In the genomic region with DNA sequence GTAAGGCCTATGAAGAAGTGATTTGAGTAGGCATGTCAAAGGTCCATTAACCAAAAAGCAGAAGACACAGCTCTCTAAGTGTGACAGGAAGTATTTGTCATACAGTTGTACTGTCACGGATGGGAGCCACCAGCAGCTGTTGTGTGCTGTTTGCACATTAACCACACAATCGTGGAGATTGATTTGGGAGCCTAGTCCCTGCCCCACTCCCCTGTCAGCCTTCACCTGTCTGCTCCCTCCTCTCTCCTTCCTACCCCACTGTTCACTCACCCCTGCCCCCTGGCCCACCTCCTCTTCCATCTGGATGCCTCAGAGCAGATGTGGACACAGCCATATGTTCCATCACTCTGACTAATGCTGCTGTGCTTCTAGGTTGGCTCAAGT, we compare ENCODE assay signal across 8 cellular contexts.
A peak's percentile ranks its signal among the peaks of the same experiment; 100 is the strongest.
DNase-seq lines count a peak whose midpoint lies in the region; ATAC-seq and TF ChIP-seq lines count a peak whose summit lies in the region.

No MANE protein-coding gene starts in this region.

- H3K36me3 ChIP-seq in CD8-positive, alpha-beta T cell (ENCODE audit: insufficient read depth, low read length), result no peaks in the 10 kb centered on the region
- H3K36me3 ChIP-seq in OCI-LY1 (ENCODE audit: insufficient read depth, low read length), result no peaks in the 10 kb centered on the region

- H3K9ac ChIP-seq in OCI-LY1 (ENCODE audit: low read length), result peak overlapping the region; percentile 84

- DNase-seq in CD8-positive, alpha-beta T cell, result no peak
- DNase-seq in GM19238 (ENCODE audit: insufficient read length, low spot score) (peak; percentile 33), SW 1271 (lab: John Stamatoyannopoulos, UW) (no peak), DMS114 treated with DMSO at 0.1 percent for 48 hours (lab: John Stamatoyannopoulos, UW; ENCODE audit: unreplicated experiment) (no peak)
- DNase-seq in stimulated activated CD4-positive, alpha-beta T cell treated with anti-CD3 and anti-CD28 coated beads, Interleukin-15, amount 100 ng/mL, for 24 hours, result no peak
- no peak for DNase-seq in activated T-helper 1 cell treated with anti-CD3 and anti-CD28 coated beads, Interleukin-12 subunit alpha, Interleukin-12 subunit beta, Interleukin-2, Interleukin-4 antibody, amounts not matched to agents 30 ng/mL and 10 ng/mL and 1 ng/mL, durations not matched to agents 14 hours and 24 hours and 36 hours (ENCODE audit: low spot score)

- no peaks in the 10 kb centered on the region for H3K4me1 ChIP-seq in CD8-positive, alpha-beta T cell (ENCODE audit: insufficient read depth, low read length)
- H3K4me1 ChIP-seq in OCI-LY1 (ENCODE audit: insufficient read depth, low read length, severe bottlenecking), result peaks cover 98% of the 10 kb centered on the region

- peaks cover 10% of the 10 kb centered on the region; the same call in 1 of the 2 replicates for H3F3A ChIP-seq in OCI-LY1 (ENCODE audit: insufficient read depth, low read length)

- POLR2A ChIA-PET in CD8-positive, alpha-beta T cell (lab: Charles Lee), result no interaction called here

- H3K9me3 Mint-ChIP-seq in CD8-positive, alpha-beta T cell, result no peaks in the 10 kb centered on the region
- no peaks in the 10 kb centered on the region for H3K9me3 Mint-ChIP-seq in activated T-helper 1 cell treated with anti-CD3 and anti-CD28 coated beads, Interleukin-12 subunit alpha, Interleukin-12 subunit beta, Interleukin-2, Interleukin-4 antibody, amounts not matched to agents 30 ng/mL and 10 ng/mL and 1 ng/mL, durations not matched to agents 14 hours and 24 hours and 36 hours

- H3K27me3 ChIP-seq in CD8-positive, alpha-beta T cell (ENCODE audit: insufficient read depth, low read length), result no peaks in the 10 kb centered on the region
- H3K27me3 ChIP-seq in OCI-LY1 (ENCODE audit: insufficient read depth, low read length), result no peaks in the 10 kb centered on the region

- H3K27ac ChIP-seq in CD8-positive, alpha-beta T cell (ENCODE audit: low read depth, low read length), result no peak overlapping the region
- H3K27ac ChIP-seq in OCI-LY1 (ENCODE audit: low read depth, low read length, poor library complexity, severe bottlenecking), result peak overlapping the region; percentile 99

- peaks cover 14% of the 10 kb centered on the region for H3K4me1 Mint-ChIP-seq in CD8-positive, alpha-beta T cell (ENCODE audit: low read depth)
- H3K4me1 Mint-ChIP-seq in activated T-helper 1 cell treated with anti-CD3 and anti-CD28 coated beads, Interleukin-12 subunit alpha, Interleukin-12 subunit beta, Interleukin-2, Interleukin-4 antibody, amounts not matched to agents 30 ng/mL and 10 ng/mL and 1 ng/mL, durations not matched to agents 14 hours and 24 hours and 36 hours (ENCODE audit: low read depth), result no peaks in the 10 kb centered on the region

- H3K9me3 ChIP-seq in CD8-positive, alpha-beta T cell (ENCODE audit: low read length), result no peaks in the 10 kb centered on the region
- no peaks in the 10 kb centered on the region for H3K9me3 ChIP-seq in OCI-LY1 (ENCODE audit: low read length)

- no peak overlapping the region for H2AFZ ChIP-seq in OCI-LY1 (ENCODE audit: low read length)

- no peaks in the 10 kb centered on the region for H3K27me3 Mint-ChIP-seq in CD8-positive, alpha-beta T cell (ENCODE audit: low read depth)
- H3K27me3 Mint-ChIP-seq in activated T-helper 1 cell treated with anti-CD3 and anti-CD28 coated beads, Interleukin-12 subunit alpha, Interleukin-12 subunit beta, Interleukin-2, Interleukin-4 antibody, amounts not matched to agents 30 ng/mL and 10 ng/mL and 1 ng/mL, durations not matched to agents 14 hours and 24 hours and 36 hours (ENCODE audit: insufficient read depth), result peaks cover 23% of the 10 kb centered on the region

- H4K20me1 ChIP-seq in OCI-LY1 (ENCODE audit: insufficient read depth, low read length), result no peaks in the 10 kb centered on the region

- CTCF ChIA-PET in CD8-positive, alpha-beta T cell (lab: Charles Lee), result no interaction called here

- no peaks in the 10 kb centered on the region for H3K79me2 ChIP-seq in OCI-LY1 (ENCODE audit: insufficient read depth, low read length)

- H3K9me2 ChIP-seq in OCI-LY1 (ENCODE audit: low read depth, low read length), result no peaks in the 10 kb centered on the region

- intact Hi-C loops in CD8-positive, alpha-beta T cell (cut with DNase I, micrococcal nuclease), result no loop called here
- intact Hi-C loops in activated T-helper 1 cell treated with anti-CD3 and anti-CD28 coated beads, Interleukin-12 subunit alpha, Interleukin-12 subunit beta, Interleukin-2, Interleukin-4 antibody, amounts not matched to agents 30 ng/mL and 10 ng/mL and 1 ng/mL, durations not matched to agents 14 hours and 24 hours and 36 hours (cut with micrococcal nuclease), result no loop called here

- H3K36me3 Mint-ChIP-seq in CD8-positive, alpha-beta T cell, result no peaks in the 10 kb centered on the region
- no peaks in the 10 kb centered on the region for H3K36me3 Mint-ChIP-seq in activated T-helper 1 cell treated with anti-CD3 and anti-CD28 coated beads, Interleukin-12 subunit alpha, Interleukin-12 subunit beta, Interleukin-2, Interleukin-4 antibody, amounts not matched to agents 30 ng/mL and 10 ng/mL and 1 ng/mL, durations not matched to agents 14 hours and 24 hours and 36 hours (ENCODE audit: low read depth)

- peak overlapping the region; percentile 84 for H3K4me2 ChIP-seq in OCI-LY1 (ENCODE audit: low read length)

- peak; percentile 54 for ATAC-seq in CD8-positive, alpha-beta T cell
- ATAC-seq in HG03103 (IDR thresholded peaks at IDR 0.05; ENCODE audit: low read depth, unreplicated experiment), result peak; percentile 64

- H3K4me3 Mint-ChIP-seq in CD8-positive, alpha-beta T cell, result no peak overlapping the region
- H3K4me3 Mint-ChIP-seq in activated T-helper 1 cell treated with anti-CD3 and anti-CD28 coated beads, Interleukin-12 subunit alpha, Interleukin-12 subunit beta, Interleukin-2, Interleukin-4 antibody, amounts not matched to agents 30 ng/mL and 10 ng/mL and 1 ng/mL, durations not matched to agents 14 hours and 24 hours and 36 hours, result no peak overlapping the region

- no peak overlapping the region for H3K4me3 ChIP-seq in CD8-positive, alpha-beta T cell (ENCODE audit: low read depth, low read length)
- H3K4me3 ChIP-seq in OCI-LY1 (ENCODE audit: low read depth, low read length, poor library complexity, severe bottlenecking), result peak overlapping the region; percentile 19

- TF ChIP-seq CTCF in CD8-positive, alpha-beta T cell (IDR thresholded peaks at IDR 0.05), result no peak
- TF ChIP-seq CTCF in OCI-LY1 (IDR thresholded peaks at IDR 0.05; ENCODE audit: low read length), result no peak

- H3K27ac Mint-ChIP-seq in CD8-positive, alpha-beta T cell, result no peak overlapping the region
- H3K27ac Mint-ChIP-seq in activated T-helper 1 cell treated with anti-CD3 and anti-CD28 coated beads, Interleukin-12 subunit alpha, Interleukin-12 subunit beta, Interleukin-2, Interleukin-4 antibody, amounts not matched to agents 30 ng/mL and 10 ng/mL and 1 ng/mL, durations not matched to agents 14 hours and 24 hours and 36 hours, result no peak overlapping the region
